Comparison of ENCODE assay signal across 8 cellular contexts in genomic region chr4:3302164-3302785, GRCh38. TPM values are rescaled to one million over a fixed set of nuclear protein-coding genes. Genes with fewer than 3 reads are reported as not detected.
DNase-seq lines count a peak whose midpoint lies in the region; ATAC-seq and TF ChIP-seq lines count a peak whose summit lies in the region.

No MANE protein-coding gene starts in this region.

- peaks cover 39% of the 10 kb centered on the region for H3K4me1 ChIP-seq in psoas muscle

- H3K27ac Mint-ChIP-seq in activated CD4-positive, alpha-beta T cell treated with anti-CD3 and anti-CD28 coated beads for 36 hours: peak overlapping the region; percentile 90
- peak overlapping the region; percentile 92 for H3K27ac Mint-ChIP-seq in central memory CD8-positive, alpha-beta T cell (ENCODE audit: low read depth)

- POLR2A ChIA-PET in activated CD4-positive, alpha-beta T cell treated with anti-CD3 and anti-CD28 coated beads for 36 hours (lab: Charles Lee): interaction anchor here (0.6 kb wide), 2 partner anchors 185 to 187 kb away, joined by 3 to 4 read pairs; no protein-coding TSS in a partner anchor

- no peaks in the 10 kb centered on the region for H3K36me3 ChIP-seq in psoas muscle (ENCODE audit: insufficient read depth in 1 of 2, low read depth in 1 of 2)

- no peak for TF ChIP-seq CTCF in psoas muscle (IDR thresholded peaks at IDR 0.05)

- no peaks in the 10 kb centered on the region for H3K9me3 Mint-ChIP-seq in activated CD4-positive, alpha-beta T cell treated with anti-CD3 and anti-CD28 coated beads for 36 hours (ENCODE audit: low read depth)
- H3K9me3 Mint-ChIP-seq in central memory CD8-positive, alpha-beta T cell: no peaks in the 10 kb centered on the region

- intact Hi-C loops in activated CD4-positive, alpha-beta T cell treated with anti-CD3 and anti-CD28 coated beads for 36 hours (cut with DNase I, micrococcal nuclease): loop anchor here in 1 of 2 experiments (1.0 kb wide), 1 partner anchor 10 kb away; no protein-coding TSS in a partner anchor
- intact Hi-C loops in psoas muscle (cut with DNase I): loop anchor here in 1 of 2 donors (1.0 kb wide), 1 partner anchor 34 kb away; no protein-coding TSS in a partner anchor

- H3K4me3 ChIP-seq in psoas muscle: no peak overlapping the region

- no peaks in the 10 kb centered on the region for H3K27me3 ChIP-seq in psoas muscle (ENCODE audit: insufficient read depth in 3 of 3, low read length in 2 of 3)

- peak; percentile 64 for ATAC-seq in GM18909 (IDR thresholded peaks at IDR 0.05; ENCODE audit: poor library complexity, unreplicated experiment)
- peak; percentile 83 for ATAC-seq in activated CD4-positive, alpha-beta T cell treated with anti-CD3 and anti-CD28 coated beads for 36 hours
- ATAC-seq in central memory CD8-positive, alpha-beta T cell (replicated peaks; ENCODE audit: extremely low read depth, poor library complexity, severe bottlenecking): peak; percentile 97
- ATAC-seq in psoas muscle: no peak
- ATAC-seq in HG03439 (IDR thresholded peaks at IDR 0.05; ENCODE audit: unreplicated experiment): no peak
- no peak for ATAC-seq in HG02642 (IDR thresholded peaks at IDR 0.05; ENCODE audit: poor library complexity, unreplicated experiment)

- CTCF ChIA-PET in activated CD4-positive, alpha-beta T cell treated with anti-CD3 and anti-CD28 coated beads for 36 hours (lab: Charles Lee): interaction anchor here (0.6 kb wide), 1 partner anchor 49 kb away, joined by 4 read pairs; no protein-coding TSS in a partner anchor

- 71 to 77% (median 72%) methylated on average over 17 of the region's 17 CpGs for WGBS in psoas muscle, 3 donors

- H3K4me1 Mint-ChIP-seq in activated CD4-positive, alpha-beta T cell treated with anti-CD3 and anti-CD28 coated beads for 36 hours: peaks cover 55% of the 10 kb centered on the region
- peaks cover 38% of the 10 kb centered on the region for H3K4me1 Mint-ChIP-seq in central memory CD8-positive, alpha-beta T cell

- no peaks in the 10 kb centered on the region for H3K27me3 Mint-ChIP-seq in activated CD4-positive, alpha-beta T cell treated with anti-CD3 and anti-CD28 coated beads for 36 hours
- no peaks in the 10 kb centered on the region for H3K27me3 Mint-ChIP-seq in central memory CD8-positive, alpha-beta T cell

- H3K9me3 ChIP-seq in psoas muscle: no peaks in the 10 kb centered on the region

- no peaks in the 10 kb centered on the region for H3K36me3 Mint-ChIP-seq in activated CD4-positive, alpha-beta T cell treated with anti-CD3 and anti-CD28 coated beads for 36 hours (ENCODE audit: low read depth)
- H3K36me3 Mint-ChIP-seq in central memory CD8-positive, alpha-beta T cell (ENCODE audit: insufficient read depth): peaks cover 10% of the 10 kb centered on the region

- H3K27ac ChIP-seq in psoas muscle: no peak overlapping the region

- peak overlapping the region; percentile 47 for H3K4me3 Mint-ChIP-seq in activated CD4-positive, alpha-beta T cell treated with anti-CD3 and anti-CD28 coated beads for 36 hours
- H3K4me3 Mint-ChIP-seq in central memory CD8-positive, alpha-beta T cell: peak overlapping the region; percentile 88

- peak; percentile 85 for DNase-seq in activated CD4-positive, alpha-beta T cell treated with anti-CD3 and anti-CD28 coated beads for 36 hours
- peak; percentile 81 to 92 for DNase-seq in central memory CD8-positive, alpha-beta T cell (ENCODE audit: low spot score in 2 of 2)
- peak; percentile 22 to 50 (median 29) for DNase-seq in stimulated activated CD4-positive, alpha-beta T cell treated with anti-CD3 and anti-CD28 coated beads, TNF-alpha, amount 100 ng/mL, for 4 hours (ENCODE audit: low read depth in 3 of 3)
- DNase-seq in psoas muscle (no peak), NCI-H774 (lab: John Stamatoyannopoulos, UW) (no peak)

RNA-seq across cellular contexts. Expression of gene RGS12, which starts 9.5 kb away (rescaled TPM):
- total RNA-seq in activated CD4-positive, alpha-beta T cell treated with anti-CD3 and anti-CD28 coated beads for 36 hours: 1 to 10 TPM; 8.0 to 9.4 TPM
- 10 to 100 TPM; 13.9 to 29.0 (median 17.8) TPM for total RNA-seq in psoas muscle
- polyA plus RNA-seq in psoas muscle: 10 to 100 TPM in 2 of 3 donors, 1 to 10 TPM in 1; 7.5 to 20.1 (median 15.6) TPM

RNA-seq across cellular contexts. Expression of gene MSANTD1, which starts 53.3 kb away (rescaled TPM):
- total RNA-seq in activated CD4-positive, alpha-beta T cell treated with anti-CD3 and anti-CD28 coated beads for 36 hours: under 1 TPM; 0.46 to 0.69 TPM
- total RNA-seq in psoas muscle: under 1 TPM; 0.25 to 0.94 (median 0.70) TPM
- under 1 TPM; 0.11 to 0.34 (median 0.27) TPM for polyA plus RNA-seq in psoas muscle

Comparison
In these comparisons a context has a peak if more than half of its experiments do, and no peak if none do; other contexts are left out.
1. ATAC-seq: peak in GM18909 (single experiment), activated CD4-positive, alpha-beta T cell treated with anti-CD3 and anti-CD28 coated beads for 36 hours (single experiment) and central memory CD8-positive, alpha-beta T cell (single experiment); none in psoas muscle (0 of 4), HG03439 (single experiment) and HG02642 (single experiment).
2. DNase-seq: peak in activated CD4-positive, alpha-beta T cell treated with anti-CD3 and anti-CD28 coated beads for 36 hours (single experiment), central memory CD8-positive, alpha-beta T cell (2 of 2) and stimulated activated CD4-positive, alpha-beta T cell treated with anti-CD3 and anti-CD28 coated beads, TNF-alpha, amount 100 ng/mL, for 4 hours (3 of 3); none in psoas muscle (0 of 2) and NCI-H774 (single experiment).